24 cellular contexts compared by ENCODE assay signal in genomic region chr11:19762266-19762665, GRCh38. TPM values are rescaled to one million over a fixed set of nuclear protein-coding genes. Genes with fewer than 3 reads are reported as not detected.
A peak's percentile ranks its signal among the peaks of the same experiment; 100 is the strongest.
DNase-seq lines count a peak whose midpoint lies in the region; ATAC-seq and TF ChIP-seq lines count a peak whose summit lies in the region.
"Had no signal": no experiment of that assay in that cellular context is flagged by ENCODE, and none has a peak within 500 bp of the region (broad histone marks: within the 10 kb centered on the region; RNA-seq: fewer than 3 reads in every experiment).

No MANE protein-coding gene starts in this region.

- ATAC-seq in HG03571 (IDR thresholded peaks at IDR 0.05; ENCODE audit: unreplicated experiment): no peak
- ATAC-seq: GM12878 had no signal

- peaks cover 4% of the 10 kb centered on the region for H3F3A ChIP-seq in neural progenitor cell (ENCODE audit: low read depth)

- H3K27me3 ChIP-seq in neural progenitor cell: no peaks in the 10 kb centered on the region
- H3K27me3 ChIP-seq: BE2C had no signal

- peaks cover 21% of the 10 kb centered on the region for H3K4me1 ChIP-seq in neural progenitor cell
- H3K4me1 ChIP-seq: BE2C had no signal

- no peak overlapping the region for H3K4me3 ChIP-seq in coronary artery
- H3K4me3 ChIP-seq in neural progenitor cell: no peak overlapping the region
- H3K4me3 ChIP-seq: BLaER1, GM12878 had no signal

- peaks cover 2% of the 10 kb centered on the region for H3K36me3 Mint-ChIP-seq in neural progenitor cell
- H3K36me3 Mint-ChIP-seq in glutamatergic neuron (ENCODE audit: unreplicated experiment): no peaks in the 10 kb centered on the region
- H3K36me3 Mint-ChIP-seq: CD14-positive monocyte; CD4-positive, alpha-beta memory T cell; CD4-positive, CD25-positive, alpha-beta regulatory T cell; CD8-positive, alpha-beta memory T cell had no signal

- H3K4me3 Mint-ChIP-seq in neural progenitor cell (no peak overlapping the region), glutamatergic neuron (ENCODE audit: unreplicated experiment) (no peak overlapping the region)
- H3K4me3 Mint-ChIP-seq: CD14-positive monocyte; CD4-positive, alpha-beta memory T cell; CD4-positive, CD25-positive, alpha-beta regulatory T cell; CD8-positive, alpha-beta memory T cell had no signal

- no peaks in the 10 kb centered on the region for H3K79me2 ChIP-seq in neural progenitor cell (ENCODE audit: low read depth)

- H3K4me1 Mint-ChIP-seq in neural progenitor cell (peaks cover 19% of the 10 kb centered on the region), glutamatergic neuron (ENCODE audit: low read depth, unreplicated experiment) (peaks cover 7% of the 10 kb centered on the region)
- H3K4me1 Mint-ChIP-seq: CD14-positive monocyte; CD4-positive, alpha-beta memory T cell; CD4-positive, CD25-positive, alpha-beta regulatory T cell; CD8-positive, alpha-beta memory T cell had no signal

- no peak overlapping the region for H2AFZ ChIP-seq in neural progenitor cell (replicated peaks)

- H3K27ac ChIP-seq in coronary artery (no peak overlapping the region), neural progenitor cell (no peak overlapping the region)
- H3K27ac ChIP-seq: BLaER1 had no signal

- peaks cover 7% of the 10 kb centered on the region for H3K27me3 Mint-ChIP-seq in neural progenitor cell (ENCODE audit: insufficient read depth, low read depth)
- peaks cover 7% of the 10 kb centered on the region for H3K27me3 Mint-ChIP-seq in glutamatergic neuron (ENCODE audit: unreplicated experiment)

- no peaks in the 10 kb centered on the region for H3K9me3 Mint-ChIP-seq in neural progenitor cell
- H3K9me3 Mint-ChIP-seq in glutamatergic neuron (ENCODE audit: unreplicated experiment): peaks cover 6% of the 10 kb centered on the region
- H3K9me3 Mint-ChIP-seq: CD14-positive monocyte; CD8-positive, alpha-beta memory T cell had no signal

- H4K20me1 ChIP-seq in neural progenitor cell (ENCODE audit: low read depth): no peaks in the 10 kb centered on the region

- TF ChIP-seq CTCF in coronary artery (IDR thresholded peaks at IDR 0.05): no peak
- TF ChIP-seq CTCF in neural progenitor cell (IDR thresholded peaks at IDR 0.05): no peak
- TF ChIP-seq CTCF in glutamatergic neuron (IDR thresholded peaks at IDR 0.05; ENCODE audit: partially characterized antibody, unreplicated experiment): no peak

- no peak overlapping the region for H3K9ac ChIP-seq in neural progenitor cell
- H3K9ac ChIP-seq: BLaER1 had no signal

- H3K4me2 ChIP-seq in neural progenitor cell: no peak overlapping the region
- H3K4me2 ChIP-seq: BLaER1 had no signal

- no peaks in the 10 kb centered on the region for H3K9me3 ChIP-seq in neural progenitor cell (ENCODE audit: low read depth)
- H3K9me3 ChIP-seq: BE2C, BLaER1 had no signal

- DNase-seq in coronary artery (ENCODE audit: low spot score): peak; percentile 11
- no peak for DNase-seq in neural progenitor cell (ENCODE audit: low spot score)
- no peak for DNase-seq in glutamatergic neuron
- no peak for DNase-seq in SW 1271 (lab: John Stamatoyannopoulos, UW)
- DNase-seq: 8988T; ACHN; BE2C; C1 segment of cervical spinal cord; CD4-positive, alpha-beta memory T cell; CD4-positive, CD25-positive, alpha-beta regulatory T cell; CD8-positive, alpha-beta memory T cell; COR-L47; DMS 273 treated with DMSO at 0.1 percent for 48 hours; DMS153; DMS53; DMS79; DND-41; EL; GDM1 had no signal

- H3K36me3 ChIP-seq in neural progenitor cell: no peaks in the 10 kb centered on the region
- H3K36me3 ChIP-seq: BE2C, BLaER1 had no signal

- H3K27ac Mint-ChIP-seq in neural progenitor cell: peak overlapping the region; percentile 15
- H3K27ac Mint-ChIP-seq in glutamatergic neuron (ENCODE audit: unreplicated experiment): no peak overlapping the region
- H3K27ac Mint-ChIP-seq: CD4-positive, alpha-beta memory T cell; CD4-positive, CD25-positive, alpha-beta regulatory T cell had no signal

RNA-seq across cellular contexts. Expression of gene NAV2, which starts 49.6 kb away (rescaled TPM):
- total RNA-seq in neural progenitor cell (ENCODE audit: low replicate concordance): 9.6 and 18.1 TPM in 2 replicates
- total RNA-seq in glutamatergic neuron (ENCODE audit: unreplicated experiment): 117 TPM
- total RNA-seq: A673 had no signal
